Comparison of ENCODE assay signal across 14 cellular contexts in genomic region chr13:110248449-110249143, GRCh38. TPM values are rescaled to one million over a fixed set of nuclear protein-coding genes. Genes with fewer than 3 reads are reported as not detected.
DNase-seq lines count a peak whose midpoint lies in the region; ATAC-seq and TF ChIP-seq lines count a peak whose summit lies in the region.
"Had no signal": no experiment of that assay in that cellular context is flagged by ENCODE, and none has a peak within 500 bp of the region (broad histone marks: within the 10 kb centered on the region; RNA-seq: fewer than 3 reads in every experiment).

No MANE protein-coding gene starts in this region.

- intact Hi-C loops in left cardiac atrium (cut with DNase I) (loop anchor here in 1 of 2 donors (5.0 kb wide), 1 partner anchor 49 kb away; no protein-coding TSS in a partner anchor), upper lobe of right lung (cut with DNase I) (no loop called here)

- no peak for DNase-seq in cardiac muscle cell (ENCODE audit: low read depth in 1 of 2, low spot score in 1 of 2)
- no peak for DNase-seq in left cardiac atrium
- DNase-seq in upper lobe of right lung = no peak
- DNase-seq in effector CD8-positive, alpha-beta T cell (lab: John Stamatoyannopoulos, UW) = no peak
- DNase-seq: activated CD8-positive, alpha-beta memory T cell treated with anti-CD3 and anti-CD28 coated beads, Interleukin-2, amount 50 U/mL, for 48 hours; KG1; NCI-H1417; stimulated activated CD4-positive, alpha-beta T cell treated with anti-CD3 and anti-CD28 coated beads, Interleukin-4, amount 100 ng/mL, for 24 hours; T-cell had no signal

- WGBS in gastroesophageal sphincter (ENCODE audit: low coverage in 1 of 2), 2 donors = 69 to 93% methylated on average over 2 to 19 of the region's 27 CpGs

- ATAC-seq in left cardiac atrium (no peak), gastroesophageal sphincter (no peak), upper lobe of right lung (no peak), HG03457 (IDR thresholded peaks at IDR 0.05; ENCODE audit: unreplicated experiment) (no peak), HG02588 (IDR thresholded peaks at IDR 0.05; ENCODE audit: unreplicated experiment) (no peak)
- ATAC-seq: T-cell had no signal

- H3K4me3 ChIP-seq in cardiac muscle cell (no peak overlapping the region), gastroesophageal sphincter (no peak overlapping the region), parathyroid adenoma (ENCODE audit: low read depth, low read length) (no peak overlapping the region), upper lobe of right lung (no peak overlapping the region)
- H3K4me3 ChIP-seq: A549 had no signal

- TF ChIP-seq POLR2A in gastroesophageal sphincter (IDR thresholded peaks at IDR 0.05) = no peak

- H3K4me2 ChIP-seq in parathyroid adenoma (ENCODE audit: low read length) = no peak overlapping the region

- H3K36me3 ChIP-seq in cardiac muscle cell = no peaks in the 10 kb centered on the region
- H3K36me3 ChIP-seq in gastroesophageal sphincter = no peaks in the 10 kb centered on the region
- H3K36me3 ChIP-seq in parathyroid adenoma (ENCODE audit: control insufficient read depth, insufficient read depth, low read length) = no peaks in the 10 kb centered on the region
- no peaks in the 10 kb centered on the region for H3K36me3 ChIP-seq in upper lobe of right lung

- H3K9me3 ChIP-seq in cardiac muscle cell (ENCODE audit: low read depth) = no peaks in the 10 kb centered on the region
- H3K9me3 ChIP-seq in gastroesophageal sphincter = no peaks in the 10 kb centered on the region
- no peaks in the 10 kb centered on the region for H3K9me3 ChIP-seq in parathyroid adenoma (ENCODE audit: control insufficient read depth, low read length)
- H3K9me3 ChIP-seq in upper lobe of right lung = no peaks in the 10 kb centered on the region
- H3K9me3 ChIP-seq: A549 had no signal

- TF ChIP-seq CTCF in cardiac muscle cell (IDR thresholded peaks at IDR 0.05; ENCODE audit: low read depth, low read length) (no peak), gastroesophageal sphincter (IDR thresholded peaks at IDR 0.05) (no peak), parathyroid adenoma (IDR thresholded peaks at IDR 0.05) (no peak), upper lobe of right lung (IDR thresholded peaks at IDR 0.05) (no peak)

- H3K27me3 ChIP-seq in cardiac muscle cell (no peaks in the 10 kb centered on the region), gastroesophageal sphincter (no peaks in the 10 kb centered on the region), parathyroid adenoma (ENCODE audit: control insufficient read depth, insufficient read depth, low read length) (no peaks in the 10 kb centered on the region), upper lobe of right lung (no peaks in the 10 kb centered on the region)

- H3K27ac ChIP-seq in cardiac muscle cell (peak overlapping the region; percentile 86), gastroesophageal sphincter (peak overlapping the region; percentile 60 to 88 (median 82)), parathyroid adenoma (peak overlapping the region; percentile 36), upper lobe of right lung (peak overlapping the region; percentile 36)

- peaks cover 23% of the 10 kb centered on the region for H3K4me1 ChIP-seq in cardiac muscle cell (ENCODE audit: low read depth)
- peaks cover 15 to 84% (median 36%) of the 10 kb centered on the region in 3 donors for H3K4me1 ChIP-seq in gastroesophageal sphincter
- H3K4me1 ChIP-seq in parathyroid adenoma = no peaks in the 10 kb centered on the region
- H3K4me1 ChIP-seq in upper lobe of right lung = peaks cover 34% of the 10 kb centered on the region

- H3K79me2 ChIP-seq in parathyroid adenoma = no peaks in the 10 kb centered on the region

- no peak for TF ChIP-seq EP300 in gastroesophageal sphincter (IDR thresholded peaks at IDR 0.05)

- H2AFZ ChIP-seq in parathyroid adenoma = no peak overlapping the region

- no peak overlapping the region for H3K9ac ChIP-seq in parathyroid adenoma

RNA-seq across cellular contexts. Expression of gene COL4A1, which starts 58.4 kb away (rescaled TPM):
- total RNA-seq in cardiac muscle cell (107 and 171 TPM in 2 replicates), left cardiac atrium (100 to 1,000 TPM; 210 to 456 TPM), gastroesophageal sphincter (100 to 1,000 TPM; 278 to 618 (median 440) TPM), upper lobe of right lung (242 TPM)
- 73.9 and 95.2 TPM in 2 replicates for polyA plus RNA-seq in cardiac muscle cell

RNA-seq across cellular contexts. Expression of gene COL4A2, which starts 58.5 kb away (rescaled TPM):
- total RNA-seq in cardiac muscle cell (285 and 516 TPM in 2 replicates), left cardiac atrium (100 to 1,000 TPM; 176 to 384 TPM), gastroesophageal sphincter (100 to 1,000 TPM; 478 to 945 (median 543) TPM), upper lobe of right lung (273 TPM)
- 184 and 277 TPM in 2 replicates for polyA plus RNA-seq in cardiac muscle cell

Comparison
In these comparisons a context has a peak if more than half of its experiments do, and no peak if none do; other contexts are left out.
1. H3K27ac ChIP-seq: peak in every context shown above with its lines; median percentile 86 in cardiac muscle cell; 82 in gastroesophageal sphincter; 36 in parathyroid adenoma; 36 in upper lobe of right lung.